ENCODE assay signal across 24 cellular contexts in the genomic region with DNA sequence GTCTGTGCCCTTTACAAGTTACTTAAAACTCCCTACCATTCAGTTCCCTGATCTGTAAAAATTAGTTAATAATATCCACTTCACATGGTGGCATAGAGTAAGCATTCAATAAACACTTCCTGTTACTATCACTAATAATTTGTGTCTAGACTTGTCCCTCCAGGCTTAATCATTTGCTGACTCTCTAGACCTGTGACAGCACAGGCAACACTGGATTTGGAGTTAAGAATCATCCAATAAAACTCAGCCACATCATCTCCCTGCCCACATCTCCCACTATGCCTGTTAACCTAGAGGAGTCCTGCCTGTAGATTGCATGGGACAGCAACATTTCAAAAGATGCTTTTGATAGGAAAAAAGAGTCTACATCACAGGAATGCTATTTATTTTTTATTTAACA.
DNase-seq lines count a peak whose midpoint lies in the region; FAIRE-seq and TF ChIP-seq lines count a peak whose summit lies in the region.
"Had no signal": no experiment of that assay in that cellular context is flagged by ENCODE, and none has a peak within 500 bp of the region (broad histone marks: within the 10 kb centered on the region; RNA-seq: fewer than 3 reads in every experiment).

No MANE protein-coding gene starts in this region.

- intact Hi-C loops in mammary epithelial cell (cut with micrococcal nuclease), result no loop called here
- intact Hi-C loops in breast epithelium (cut with DNase I; ENCODE audit: low total_unique reads), result no loop called here
- intact Hi-C loops in activated T-helper 1 cell treated with anti-CD3 and anti-CD28 coated beads, Interleukin-12 subunit alpha, Interleukin-12 subunit beta, Interleukin-2, Interleukin-4 antibody, amounts not matched to agents 30 ng/mL and 10 ng/mL and 1 ng/mL, durations not matched to agents 14 hours and 24 hours and 36 hours (cut with micrococcal nuclease), result no loop called here

- H3K36me3 Mint-ChIP-seq in activated T-helper 1 cell treated with anti-CD3 and anti-CD28 coated beads, Interleukin-12 subunit alpha, Interleukin-12 subunit beta, Interleukin-2, Interleukin-4 antibody, amounts not matched to agents 30 ng/mL and 10 ng/mL and 1 ng/mL, durations not matched to agents 14 hours and 24 hours and 36 hours (ENCODE audit: low read depth), result no peaks in the 10 kb centered on the region
- H3K36me3 Mint-ChIP-seq: CD8-positive, alpha-beta T cell had no signal

- H3K27me3 Mint-ChIP-seq in activated T-helper 1 cell treated with anti-CD3 and anti-CD28 coated beads, Interleukin-12 subunit alpha, Interleukin-12 subunit beta, Interleukin-2, Interleukin-4 antibody, amounts not matched to agents 30 ng/mL and 10 ng/mL and 1 ng/mL, durations not matched to agents 14 hours and 24 hours and 36 hours (ENCODE audit: insufficient read depth), result no peaks in the 10 kb centered on the region
- H3K27me3 Mint-ChIP-seq: CD4-positive, alpha-beta T cell had no signal

- CTCF ChIA-PET in mammary epithelial cell (lab: Charles Lee; ENCODE audit: low non-redundant PET), result no interaction called here

- no peak for TF ChIP-seq EP300 in suprapubic skin (IDR thresholded peaks at IDR 0.05)

- H3K27me3 ChIP-seq in mammary epithelial cell (ENCODE audit: insufficient read depth, low read length) (no peaks in the 10 kb centered on the region), breast epithelium (no peaks in the 10 kb centered on the region), bronchial epithelial cell (ENCODE audit: control insufficient read depth, insufficient read depth, low read length) (no peaks in the 10 kb centered on the region), keratinocyte (ENCODE audit: control insufficient read depth, extremely low read depth, insufficient read depth, low read length) (no peaks in the 10 kb centered on the region), suprapubic skin (no peaks in the 10 kb centered on the region)
- H3K27me3 ChIP-seq: BLaER1 treated with 17β-estradiol and CSF1 and Interleukin-3, amounts not matched to agents 10 nM and 100 nM had no signal

- FAIRE-seq in bronchial epithelial cell (lab: Jason Lieb, UNC), result no peak
- peak; percentile 53 for FAIRE-seq in keratinocyte (lab: Jason Lieb, UNC)
- FAIRE-seq: A549, D721Med, G401.6, GM12891, GM19239 had no signal

- H2AFZ ChIP-seq in mammary epithelial cell (ENCODE audit: low read depth, low read length) (no peak overlapping the region), keratinocyte (ENCODE audit: control insufficient read depth, low read length) (no peak overlapping the region)

- H4K20me1 ChIP-seq in mammary epithelial cell (ENCODE audit: insufficient read depth, low read length), result no peaks in the 10 kb centered on the region
- H4K20me1 ChIP-seq in keratinocyte (ENCODE audit: control insufficient read depth, extremely low read depth, insufficient read depth, low read length), result no peaks in the 10 kb centered on the region
- H4K20me1 ChIP-seq: BLaER1 treated with 17β-estradiol and CSF1 and Interleukin-3, amounts not matched to agents 10 nM and 100 nM had no signal

- H3K4me3 ChIP-seq in mammary epithelial cell (replicated peaks in 1 of 3; ENCODE audit: insufficient read depth in 1 of 3, low read depth in 2 of 3, low read length in 3 of 3) (no peak overlapping the region), breast epithelium (no peak overlapping the region), bronchial epithelial cell (ENCODE audit: low read depth, low read length) (no peak overlapping the region), keratinocyte (ENCODE audit: control insufficient read depth in 2 of 3, extremely low read depth in 1 of 3, insufficient read depth in 2 of 3, low read depth in 1 of 3, low read length in 3 of 3) (no peak overlapping the region), coronary artery (no peak overlapping the region), suprapubic skin (no peak overlapping the region)
- H3K4me3 ChIP-seq: A549; BLaER1 treated with 17β-estradiol and CSF1 and Interleukin-3, amounts not matched to agents 10 nM and 100 nM had no signal

- dilution Hi-C loops in mammary epithelial cell (cut with HindIII; ENCODE audit: low sequenced_read_pairs), result no loop called here
- dilution Hi-C loops in keratinocyte (cut with MboI; ENCODE audit: extremely low pct_ligation_motif_present, low sequenced_read_pairs), result no loop called here

- TF ChIP-seq POLR2A in breast epithelium (IDR thresholded peaks at IDR 0.05) (no peak), suprapubic skin (IDR thresholded peaks at IDR 0.05) (no peak)

- H3K9me3 ChIP-seq in mammary epithelial cell (replicated peaks; ENCODE audit: insufficient read depth, low read length) (no peaks in the 10 kb centered on the region), breast epithelium (no peaks in the 10 kb centered on the region), keratinocyte (ENCODE audit: control insufficient read depth, low read depth, low read length) (no peaks in the 10 kb centered on the region), suprapubic skin (no peaks in the 10 kb centered on the region)
- H3K9me3 ChIP-seq: A549; BLaER1 treated with 17β-estradiol and CSF1 and Interleukin-3, amounts not matched to agents 10 nM and 100 nM; Caco-2 had no signal

- no peaks in the 10 kb centered on the region for H3K9me3 Mint-ChIP-seq in activated T-helper 1 cell treated with anti-CD3 and anti-CD28 coated beads, Interleukin-12 subunit alpha, Interleukin-12 subunit beta, Interleukin-2, Interleukin-4 antibody, amounts not matched to agents 30 ng/mL and 10 ng/mL and 1 ng/mL, durations not matched to agents 14 hours and 24 hours and 36 hours

- DNase-seq in mammary epithelial cell (peak; percentile 55), breast epithelium (ENCODE audit: low spot score in 2 of 2) (no peak), bronchial epithelial cell (ENCODE audit: low read depth) (peak; percentile 90), epithelial cell of prostate (ENCODE audit: low read depth, low spot score) (peak; percentile 44), keratinocyte (ENCODE audit: low read depth, low spot score) (no peak), coronary artery (ENCODE audit: low spot score) (no peak), suprapubic skin (ENCODE audit: low spot score in 2 of 2) (no peak)
- DNase-seq in activated T-helper 1 cell treated with anti-CD3 and anti-CD28 coated beads, Interleukin-12 subunit alpha, Interleukin-12 subunit beta, Interleukin-2, Interleukin-4 antibody, amounts not matched to agents 30 ng/mL and 10 ng/mL and 1 ng/mL, durations not matched to agents 14 hours and 24 hours and 36 hours (ENCODE audit: low spot score), result no peak
- DNase-seq: AML-193; Caco-2; Calu3; CD4-positive, alpha-beta T cell; CD8-positive, alpha-beta T cell; DMS79 treated with DMSO at 0.1 percent for 48 hours; GF-D8 had no signal

- H3K4me3 Mint-ChIP-seq in activated T-helper 1 cell treated with anti-CD3 and anti-CD28 coated beads, Interleukin-12 subunit alpha, Interleukin-12 subunit beta, Interleukin-2, Interleukin-4 antibody, amounts not matched to agents 30 ng/mL and 10 ng/mL and 1 ng/mL, durations not matched to agents 14 hours and 24 hours and 36 hours, result no peak overlapping the region
- H3K4me3 Mint-ChIP-seq: B cell; CD4-positive, alpha-beta T cell; CD8-positive, alpha-beta T cell had no signal

- H3K4me2 ChIP-seq in mammary epithelial cell (ENCODE audit: insufficient read depth, low read depth, low read length) (no peak overlapping the region), keratinocyte (ENCODE audit: control insufficient read depth, extremely low read depth, insufficient read depth, low read depth, low read length) (no peak overlapping the region)
- H3K4me2 ChIP-seq: A549; BLaER1 treated with 17β-estradiol and CSF1 and Interleukin-3, amounts not matched to agents 10 nM and 100 nM had no signal

- H3K4me1 Mint-ChIP-seq in activated T-helper 1 cell treated with anti-CD3 and anti-CD28 coated beads, Interleukin-12 subunit alpha, Interleukin-12 subunit beta, Interleukin-2, Interleukin-4 antibody, amounts not matched to agents 30 ng/mL and 10 ng/mL and 1 ng/mL, durations not matched to agents 14 hours and 24 hours and 36 hours (ENCODE audit: low read depth), result no peaks in the 10 kb centered on the region
- H3K4me1 Mint-ChIP-seq: B cell had no signal

- H3K36me3 ChIP-seq in mammary epithelial cell (ENCODE audit: insufficient read depth, low read length), result no peaks in the 10 kb centered on the region
- no peaks in the 10 kb centered on the region for H3K36me3 ChIP-seq in breast epithelium
- H3K36me3 ChIP-seq in bronchial epithelial cell (ENCODE audit: control insufficient read depth, insufficient read depth, low read length), result no peaks in the 10 kb centered on the region
- no peaks in the 10 kb centered on the region for H3K36me3 ChIP-seq in keratinocyte (ENCODE audit: control insufficient read depth in 2 of 2, extremely low read depth in 1 of 2, insufficient read depth in 2 of 2, low read length in 2 of 2)
- no peaks in the 10 kb centered on the region for H3K36me3 ChIP-seq in suprapubic skin
- H3K36me3 ChIP-seq: BLaER1 treated with 17β-estradiol and CSF1 and Interleukin-3, amounts not matched to agents 10 nM and 100 nM had no signal

- no peaks in the 10 kb centered on the region for H3K79me2 ChIP-seq in mammary epithelial cell (ENCODE audit: insufficient read depth, low read length)
- no peaks in the 10 kb centered on the region for H3K79me2 ChIP-seq in keratinocyte (ENCODE audit: control insufficient read depth, insufficient read depth, low read length)

- TF ChIP-seq CTCF in mammary epithelial cell (conservative IDR thresholded peaks at IDR 0.05 in 1 of 2, IDR thresholded peaks at IDR 0.05 in 1 of 2; ENCODE audit: extremely low read depth in 1 of 2, insufficient read depth in 1 of 2, low read depth in 1 of 2, low read length in 2 of 2) (no peak), breast epithelium (IDR thresholded peaks at IDR 0.05) (no peak), bronchial epithelial cell (IDR thresholded peaks at IDR 0.05; ENCODE audit: insufficient read depth, low read length, severe bottlenecking) (no peak), keratinocyte (optimal IDR thresholded peaks at IDR 0.05 in 1 of 3, IDR thresholded peaks at IDR 0.05 in 1 of 3, conservative IDR thresholded peaks at IDR 0.05 in 1 of 3; ENCODE audit: extremely low read depth in 1 of 3, insufficient read depth in 2 of 3, low read length in 3 of 3) (no peak), coronary artery (IDR thresholded peaks at IDR 0.05) (no peak), suprapubic skin (IDR thresholded peaks at IDR 0.05) (no peak)

- in situ Hi-C loops in mammary epithelial cell (cut with MboI; ENCODE audit: low sequenced_read_pairs in 2 of 2), result no loop called here

- BruUV-seq in mammary epithelial cell (replicated peaks; lab: Mats Ljungman, UMichigan), result no TSS peak

- no peak overlapping the region for H3K27ac ChIP-seq in mammary epithelial cell (ENCODE audit: insufficient read depth, low read depth, low read length)
- no peak overlapping the region for H3K27ac ChIP-seq in breast epithelium
- H3K27ac ChIP-seq in epithelial cell of prostate, result no peak overlapping the region
- no peak overlapping the region for H3K27ac ChIP-seq in keratinocyte (ENCODE audit: control insufficient read depth, insufficient read depth, low read length)
- no peak overlapping the region for H3K27ac ChIP-seq in coronary artery
- no peak overlapping the region for H3K27ac ChIP-seq in suprapubic skin
- H3K27ac ChIP-seq: 22Rv1; A549; BLaER1 treated with 17β-estradiol and CSF1 and Interleukin-3, amounts not matched to agents 10 nM and 100 nM; C4-2B had no signal

- H3K4me1 ChIP-seq in mammary epithelial cell (ENCODE audit: insufficient read depth, low read length), result no peaks in the 10 kb centered on the region
- no peaks in the 10 kb centered on the region for H3K4me1 ChIP-seq in breast epithelium
- peaks cover 4% of the 10 kb centered on the region for H3K4me1 ChIP-seq in keratinocyte (ENCODE audit: control insufficient read depth, extremely low read depth, insufficient read depth, low read length)
- H3K4me1 ChIP-seq in suprapubic skin, result no peaks in the 10 kb centered on the region
- H3K4me1 ChIP-seq: A549; BLaER1 treated with 17β-estradiol and CSF1 and Interleukin-3, amounts not matched to agents 10 nM and 100 nM; Caco-2 had no signal

- H3K27ac Mint-ChIP-seq in activated T-helper 1 cell treated with anti-CD3 and anti-CD28 coated beads, Interleukin-12 subunit alpha, Interleukin-12 subunit beta, Interleukin-2, Interleukin-4 antibody, amounts not matched to agents 30 ng/mL and 10 ng/mL and 1 ng/mL, durations not matched to agents 14 hours and 24 hours and 36 hours, result no peak overlapping the region
- H3K27ac Mint-ChIP-seq: B cell; CD4-positive, alpha-beta T cell; CD8-positive, alpha-beta T cell had no signal

- H3K9ac ChIP-seq in mammary epithelial cell (ENCODE audit: insufficient read depth, low read length) (no peak overlapping the region), keratinocyte (ENCODE audit: control insufficient read depth, extremely low read depth, insufficient read depth, low read length) (no peak overlapping the region)
- H3K9ac ChIP-seq: BLaER1 treated with 17β-estradiol and CSF1 and Interleukin-3, amounts not matched to agents 10 nM and 100 nM had no signal

- H3K9me1 ChIP-seq in keratinocyte (ENCODE audit: control insufficient read depth, extremely low read depth, insufficient read depth, low read length), result no peaks in the 10 kb centered on the region

Comparison
In these comparisons a context has a peak if more than half of its experiments do, and no peak if none do; other contexts are left out.
1. DNase-seq: peak in mammary epithelial cell (single experiment), bronchial epithelial cell (single experiment) and epithelial cell of prostate (single experiment); none in breast epithelium (0 of 2), keratinocyte (single experiment), activated T-helper 1 cell treated with anti-CD3 and anti-CD28 coated beads, Interleukin-12 subunit alpha, Interleukin-12 subunit beta, Interleukin-2, Interleukin-4 antibody, amounts not matched to agents 30 ng/mL and 10 ng/mL and 1 ng/mL, durations not matched to agents 14 hours and 24 hours and 36 hours (single experiment), coronary artery (single experiment) and suprapubic skin (0 of 2).